18 cellular contexts compared by ENCODE assay signal in genomic region chr20:57375652-57376230, GRCh38. TPM values are rescaled to one million over a fixed set of nuclear protein-coding genes. Genes with fewer than 3 reads are reported as not detected.
DNase-seq lines count a peak whose midpoint lies in the region; ATAC-seq and TF ChIP-seq lines count a peak whose summit lies in the region.
"Had no signal": no experiment of that assay in that cellular context is flagged by ENCODE, and none has a peak within 500 bp of the region (broad histone marks: within the 10 kb centered on the region; RNA-seq: fewer than 3 reads in every experiment).

No MANE protein-coding gene starts in this region.

- POLR2A ChIA-PET in naive thymus-derived CD4-positive, alpha-beta T cell (lab: Charles Lee): interaction anchor here (0.7 to 3.6 kb wide), 3 partner anchors 12 to 22 kb away, joined by 3 to 15 read pairs (median 8); partner anchors contain the start of gene RBM38

- no peaks in the 10 kb centered on the region for H3K9me3 ChIP-seq in endodermal cell (ENCODE audit: control insufficient read depth, low read length)
- H3K9me3 ChIP-seq in naive thymus-derived CD4-positive, alpha-beta T cell (ENCODE audit: control insufficient read depth in 2 of 3, low read length in 3 of 3): no peaks in the 10 kb centered on the region
- H3K9me3 ChIP-seq: breast epithelium had no signal

- no peaks in the 10 kb centered on the region for H3K4me1 ChIP-seq in endodermal cell (ENCODE audit: control insufficient read depth, insufficient read depth, low read length)
- H3K4me1 ChIP-seq in naive thymus-derived CD4-positive, alpha-beta T cell (ENCODE audit: control insufficient read depth in 2 of 2, insufficient read depth in 2 of 2, low read length in 2 of 2): peaks cover 0 to 10% of the 10 kb centered on the region in 2 donors
- H3K4me1 ChIP-seq: breast epithelium had no signal

- H3K27me3 ChIP-seq in endodermal cell (ENCODE audit: control insufficient read depth, insufficient read depth, low read length, poor library complexity, severe bottlenecking): no peaks in the 10 kb centered on the region
- H3K27me3 ChIP-seq in naive thymus-derived CD4-positive, alpha-beta T cell (ENCODE audit: control insufficient read depth in 2 of 2, insufficient read depth in 2 of 2, low read length in 2 of 2): no peaks in the 10 kb centered on the region
- H3K27me3 ChIP-seq: breast epithelium had no signal

- H3K36me3 Mint-ChIP-seq in natural killer cell (peaks cover 24% of the 10 kb centered on the region), endodermal cell (ENCODE audit: low read depth) (peaks cover 79% of the 10 kb centered on the region)
- peaks cover 49% of the 10 kb centered on the region for H3K36me3 Mint-ChIP-seq in natural killer cell treated with Interleukin-12 subunit alpha and Interleukin-12 subunit beta and Interleukin-15 and Interleukin-18, amount 100 ng/mL, for 72 hours
- peaks cover 18 to 57% (median 27%) of the 10 kb centered on the region in 5 donors for H3K36me3 Mint-ChIP-seq in naive thymus-derived CD4-positive, alpha-beta T cell

- H3K36me3 ChIP-seq in endodermal cell (ENCODE audit: control insufficient read depth, insufficient read depth, low read length): peaks cover 85% of the 10 kb centered on the region
- peaks cover 11 to 90% (median 14%) of the 10 kb centered on the region in 3 experiments for H3K36me3 ChIP-seq in naive thymus-derived CD4-positive, alpha-beta T cell (ENCODE audit: control insufficient read depth in 2 of 3, insufficient read depth in 3 of 3, low read length in 3 of 3)

- H3K27ac Mint-ChIP-seq in natural killer cell (peak overlapping the region; percentile 8 to 61), endodermal cell (peak overlapping the region; percentile 59)
- peak overlapping the region in 1 of 2 donors; percentile 53 for H3K27ac Mint-ChIP-seq in natural killer cell treated with Interleukin-12 subunit alpha and Interleukin-12 subunit beta and Interleukin-15 and Interleukin-18, amount 100 ng/mL, for 72 hours
- peak overlapping the region in 8 of 9 donors; percentile 70 to 89 (median 83) for H3K27ac Mint-ChIP-seq in naive thymus-derived CD4-positive, alpha-beta T cell
- H3K27ac Mint-ChIP-seq: activated CD4-positive, alpha-beta T cell treated with anti-CD3 and anti-CD28 coated beads for 36 hours had no signal

- 92% methylated on average over 4 to 10 of the region's 10 CpGs for WGBS in endodermal cell (ENCODE audit: insufficient coverage in 1 of 2, insufficient read length in 1 of 2), 2 experiments

- H3K27ac ChIP-seq in endodermal cell (ENCODE audit: low read depth, low read length): no peak overlapping the region
- no peak overlapping the region for H3K27ac ChIP-seq in naive thymus-derived CD4-positive, alpha-beta T cell (ENCODE audit: low read depth, low read length)

- ATAC-seq in natural killer cell (no peak), HG03095 (IDR thresholded peaks at IDR 0.05; ENCODE audit: unreplicated experiment) (no peak)
- no peak for ATAC-seq in natural killer cell treated with Interleukin-12 subunit alpha and Interleukin-12 subunit beta and Interleukin-15 and Interleukin-18, amount 100 ng/mL, for 72 hours
- no peak for ATAC-seq in naive thymus-derived CD4-positive, alpha-beta T cell
- ATAC-seq: activated CD4-positive, alpha-beta T cell treated with anti-CD3 and anti-CD28 coated beads for 36 hours had no signal

- H3K4me1 Mint-ChIP-seq in natural killer cell (peaks cover 7 to 26% of the 10 kb centered on the region in 2 donors), endodermal cell (no peaks in the 10 kb centered on the region)
- peaks cover 31 to 34% of the 10 kb centered on the region in 2 donors for H3K4me1 Mint-ChIP-seq in natural killer cell treated with Interleukin-12 subunit alpha and Interleukin-12 subunit beta and Interleukin-15 and Interleukin-18, amount 100 ng/mL, for 72 hours (ENCODE audit: low read depth in 2 of 2)
- H3K4me1 Mint-ChIP-seq in naive thymus-derived CD4-positive, alpha-beta T cell: peaks cover 10 to 35% (median 27%) of the 10 kb centered on the region in 7 donors

- H3K4me3 Mint-ChIP-seq in natural killer cell (no peak overlapping the region), endodermal cell (no peak overlapping the region)
- H3K4me3 Mint-ChIP-seq in natural killer cell treated with Interleukin-12 subunit alpha and Interleukin-12 subunit beta and Interleukin-15 and Interleukin-18, amount 100 ng/mL, for 72 hours: no peak overlapping the region
- H3K4me3 Mint-ChIP-seq in naive thymus-derived CD4-positive, alpha-beta T cell: peak overlapping the region in 5 of 10 donors; percentile 4 to 35 (median 20)
- H3K4me3 Mint-ChIP-seq: activated CD4-positive, alpha-beta T cell treated with anti-CD3 and anti-CD28 coated beads for 36 hours had no signal

- TF ChIP-seq CTCF in natural killer cell (IDR thresholded peaks at IDR 0.05) (no peak), endodermal cell (conservative IDR thresholded peaks at IDR 0.05) (no peak)

- CTCF ChIA-PET in naive thymus-derived CD4-positive, alpha-beta T cell (lab: Charles Lee): interaction anchor here (0.9 kb wide), 1 partner anchor 92 kb away, joined by 4 read pairs; no protein-coding TSS in a partner anchor

- no peak overlapping the region for H3K9ac ChIP-seq in endodermal cell (ENCODE audit: extremely low read depth, low read length, poor library complexity, severe bottlenecking)

- no peak overlapping the region for H3K4me3 ChIP-seq in endodermal cell (ENCODE audit: low read length)
- no peak overlapping the region for H3K4me3 ChIP-seq in naive thymus-derived CD4-positive, alpha-beta T cell (ENCODE audit: low read length)

- DNase-seq in natural killer cell (no peak), endodermal cell (no peak), DMS153 (lab: John Stamatoyannopoulos, UW) (no peak), SK-N-DZ (ENCODE audit: low spot score) (no peak), HK-2 (ENCODE audit: unreplicated experiment) (no peak)
- no peak for DNase-seq in natural killer cell treated with Interleukin-12 subunit alpha and Interleukin-12 subunit beta and Interleukin-15 and Interleukin-18, amount 100 ng/mL, for 72 hours (ENCODE audit: low spot score)
- no peak for DNase-seq in naive thymus-derived CD4-positive, alpha-beta T cell
- DNase-seq: activated CD4-positive, alpha-beta T cell treated with anti-CD3 and anti-CD28 coated beads for 36 hours; glutamatergic neuron; kidney glomerular epithelial cell; naive B cell; NCI-H2029 treated with DMSO at 0.1 percent for 48 hours; NCI-H69; stimulated activated CD4-positive, alpha-beta T cell treated with anti-CD3 and anti-CD28 coated beads, Interleukin-1b, Interleukin-23, amount 100 ng/mL, for 48 hours had no signal

- no peaks in the 10 kb centered on the region for H3K27me3 Mint-ChIP-seq in natural killer cell (ENCODE audit: low read depth in 2 of 2)
- H3K27me3 Mint-ChIP-seq in natural killer cell treated with Interleukin-12 subunit alpha and Interleukin-12 subunit beta and Interleukin-15 and Interleukin-18, amount 100 ng/mL, for 72 hours: no peaks in the 10 kb centered on the region
- H3K27me3 Mint-ChIP-seq in endodermal cell (ENCODE audit: insufficient read depth): no peaks in the 10 kb centered on the region
- no peaks in the 10 kb centered on the region for H3K27me3 Mint-ChIP-seq in naive thymus-derived CD4-positive, alpha-beta T cell
- H3K27me3 Mint-ChIP-seq: activated CD4-positive, alpha-beta T cell treated with anti-CD3 and anti-CD28 coated beads for 36 hours; naive B cell had no signal

- intact Hi-C loops in natural killer cell (cut with micrococcal nuclease): no loop called here
- intact Hi-C loops in naive thymus-derived CD4-positive, alpha-beta T cell (cut with micrococcal nuclease): no loop called here

- H3K9me3 Mint-ChIP-seq in natural killer cell: no peaks in the 10 kb centered on the region
- H3K9me3 Mint-ChIP-seq in natural killer cell treated with Interleukin-12 subunit alpha and Interleukin-12 subunit beta and Interleukin-15 and Interleukin-18, amount 100 ng/mL, for 72 hours: no peaks in the 10 kb centered on the region
- H3K9me3 Mint-ChIP-seq in endodermal cell: no peaks in the 10 kb centered on the region
- no peaks in the 10 kb centered on the region for H3K9me3 Mint-ChIP-seq in naive thymus-derived CD4-positive, alpha-beta T cell
- H3K9me3 Mint-ChIP-seq: naive B cell had no signal

RNA-seq across cellular contexts. Expression of gene RBM38, which starts 15.5 kb away (rescaled TPM):
- total RNA-seq in natural killer cell: 100 to 1,000 TPM; 217 to 392 (median 264) TPM
- 10 to 100 TPM; 18.3 to 29.2 TPM for total RNA-seq in natural killer cell treated with Interleukin-12 subunit alpha and Interleukin-12 subunit beta and Interleukin-15 and Interleukin-18, amount 100 ng/mL, for 72 hours
- total RNA-seq in endodermal cell: 10 to 100 TPM; 29.0 to 30.2 TPM
- 58.7 TPM for polyA plus RNA-seq in endodermal cell (2013, experiment 1 of 2)
- polyA plus RNA-seq in endodermal cell (2013, experiment 2 of 2): 59.5 TPM
- 100 to 1,000 TPM in 4 of 5 experiments, 10 to 100 TPM in 1; 70.6 to 260 (median 127) TPM for total RNA-seq in naive thymus-derived CD4-positive, alpha-beta T cell
- 100 to 1,000 TPM in 1 of 2 donors, 10 to 100 TPM in 1; 63.0 to 129 TPM for polyA plus RNA-seq in naive thymus-derived CD4-positive, alpha-beta T cell
- 73.7 and 78.2 TPM in 2 replicates for polyA plus RNA-seq in SK-N-DZ (2014; cell fraction: cytosol; rRNA removed)
- polyA plus RNA-seq in SK-N-DZ (2014; cell fraction: nucleus; rRNA removed): 38.1 and 43.3 TPM in 2 replicates

RNA-seq across cellular contexts. Expression of gene RAE1, which starts 24.7 kb away (rescaled TPM):
- 10 to 100 TPM; 50.3 to 66.8 (median 52.5) TPM for total RNA-seq in natural killer cell
- 10 to 100 TPM; 43.6 to 86.0 TPM for total RNA-seq in natural killer cell treated with Interleukin-12 subunit alpha and Interleukin-12 subunit beta and Interleukin-15 and Interleukin-18, amount 100 ng/mL, for 72 hours
- 10 to 100 TPM; 41.2 to 43.8 TPM for total RNA-seq in endodermal cell
- polyA plus RNA-seq in endodermal cell (2013, experiment 1 of 2): 46.4 TPM
- polyA plus RNA-seq in endodermal cell (2013, experiment 2 of 2): 42.3 TPM
- total RNA-seq in naive thymus-derived CD4-positive, alpha-beta T cell: 10 to 100 TPM; 31.0 to 41.3 (median 35.2) TPM
- polyA plus RNA-seq in naive thymus-derived CD4-positive, alpha-beta T cell: 10 to 100 TPM; 47.4 to 65.1 TPM
- 122 and 147 TPM in 2 replicates for polyA plus RNA-seq in SK-N-DZ (2014; cell fraction: cytosol; rRNA removed)
- polyA plus RNA-seq in SK-N-DZ (2014; cell fraction: nucleus; rRNA removed): 79.9 and 108 TPM in 2 replicates

RNA-seq across cellular contexts. Expression of gene SPO11, which starts 46.1 kb away (rescaled TPM):
- total RNA-seq in natural killer cell (not detected), endodermal cell (not detected)
- not detected for total RNA-seq in natural killer cell treated with Interleukin-12 subunit alpha and Interleukin-12 subunit beta and Interleukin-15 and Interleukin-18, amount 100 ng/mL, for 72 hours
- not detected for polyA plus RNA-seq in endodermal cell (2013, experiment 1 of 2)
- not detected for polyA plus RNA-seq in endodermal cell (2013, experiment 2 of 2)
- total RNA-seq in naive thymus-derived CD4-positive, alpha-beta T cell: not detected
- polyA plus RNA-seq in naive thymus-derived CD4-positive, alpha-beta T cell: not detected
- not detected in 2 replicates for polyA plus RNA-seq in SK-N-DZ (2014; cell fraction: cytosol; rRNA removed)
- polyA plus RNA-seq in SK-N-DZ (2014; cell fraction: nucleus; rRNA removed): not detected in 2 replicates
- total RNA-seq: activated CD4-positive, alpha-beta T cell treated with anti-CD3 and anti-CD28 coated beads for 36 hours; breast epithelium; MCF 10A; RPMI7951 had no signal
